Comparison of ENCODE assay signal across 9 cellular contexts in the genomic region with DNA sequence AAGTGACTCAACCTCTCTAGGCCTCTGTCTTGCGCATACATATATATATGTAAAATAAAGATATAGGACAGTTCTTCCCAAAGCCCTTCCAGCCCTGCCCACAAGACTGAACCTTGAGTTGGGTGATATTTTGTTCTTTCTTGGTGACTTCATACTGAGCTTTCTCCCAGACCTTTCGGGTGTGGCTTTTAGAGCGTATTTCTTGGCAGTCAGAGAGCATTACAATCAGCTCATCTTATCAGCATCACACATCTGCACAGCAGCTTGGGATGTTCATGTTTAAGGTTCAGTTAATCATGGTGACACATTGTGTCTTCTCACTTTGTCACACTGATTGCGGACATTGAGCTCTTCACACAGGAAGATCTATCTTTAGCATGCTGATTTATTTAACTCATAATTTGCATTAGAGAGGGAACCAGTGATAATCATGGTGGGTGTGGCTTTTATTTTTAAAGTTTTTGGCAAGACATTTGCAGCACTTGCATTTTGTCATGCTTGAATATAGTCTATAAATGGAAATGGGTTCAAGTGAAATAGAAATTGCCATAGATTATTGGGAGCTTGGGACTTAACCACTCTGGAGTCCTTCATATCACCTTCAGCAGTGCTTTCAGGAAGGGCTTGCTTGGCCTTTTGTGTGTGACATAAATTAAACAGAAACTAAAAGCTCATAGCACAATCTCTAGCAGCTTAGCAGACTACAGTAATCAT. TPM values are rescaled to one million over a fixed set of nuclear protein-coding genes. Genes with fewer than 3 reads are reported as not detected.
DNase-seq lines count a peak whose midpoint lies in the region; ATAC-seq and TF ChIP-seq lines count a peak whose summit lies in the region.
"Had no signal": no experiment of that assay in that cellular context is flagged by ENCODE, and none has a peak within 500 bp of the region (broad histone marks: within the 10 kb centered on the region; RNA-seq: fewer than 3 reads in every experiment).

No MANE protein-coding gene starts in this region.

- H3K4me1 ChIP-seq in BE2C: peaks cover 5% of the 10 kb centered on the region; the same call in 1 of the 2 replicates
- H3K4me1 ChIP-seq: SJSA1 had no signal

- in situ Hi-C loops in brain microvascular endothelial cell (cut with HindIII; ENCODE audit: low pct_ligation_motif_present, low sequenced_read_pairs): no loop called here

- DNase-seq in GM06990 (ENCODE audit: extremely low read depth, insufficient read length): peak; percentile 74
- DNase-seq in NB4 (ENCODE audit: low read depth): peak; percentile 42
- DNase-seq in brain microvascular endothelial cell: peak; percentile 24
- DNase-seq in occipital lobe (lab: John Stamatoyannopoulos, UW): peak; percentile 8
- DNase-seq in BE2C: no peak
- DNase-seq in HCEC 1CT: no peak
- no peak for DNase-seq in NCI-H1048 (lab: John Stamatoyannopoulos, UW)

- TF ChIP-seq CTCF in GM06990 (IDR thresholded peaks at IDR 0.05; ENCODE audit: insufficient read depth, low read length, poor library complexity, severe bottlenecking) (no peak), NB4 (IDR thresholded peaks at IDR 0.05; ENCODE audit: low read depth, low read length) (no peak), brain microvascular endothelial cell (IDR thresholded peaks at IDR 0.05; ENCODE audit: low read depth, low read length, missing control alignments) (no peak), BE2C (IDR thresholded peaks at IDR 0.05; ENCODE audit: low read depth, low read length) (no peak)

- peak; percentile 70 for ATAC-seq in GM21576 (IDR thresholded peaks at IDR 0.05; ENCODE audit: unreplicated experiment)

- no peak overlapping the region for H3K27ac ChIP-seq in brain microvascular endothelial cell
- H3K27ac ChIP-seq: SJSA1 had no signal

- TF ChIP-seq POLR2A in NB4 (IDR thresholded peaks at IDR 0.05; ENCODE audit: extremely low read depth, insufficient read length): no peak

- H3K4me3 ChIP-seq in GM06990 (replicated peaks; ENCODE audit: low read depth, low read length): peak overlapping the region; percentile 36
- H3K4me3 ChIP-seq in NB4 (ENCODE audit: low read depth, low read length): no peak overlapping the region
- no peak overlapping the region for H3K4me3 ChIP-seq in brain microvascular endothelial cell (ENCODE audit: low read depth, low read length)
- no peak overlapping the region for H3K4me3 ChIP-seq in BE2C (ENCODE audit: low read depth, low read length)
- H3K4me3 ChIP-seq: SJSA1 had no signal

- H3K36me3 ChIP-seq in GM06990 (ENCODE audit: control insufficient read depth, insufficient read depth, low read length): peaks cover 3% of the 10 kb centered on the region
- H3K36me3 ChIP-seq in brain microvascular endothelial cell (replicated peaks): no peaks in the 10 kb centered on the region
- H3K36me3 ChIP-seq in BE2C: peaks cover 6% of the 10 kb centered on the region

- no peaks in the 10 kb centered on the region for H3K9me3 ChIP-seq in BE2C
- H3K9me3 ChIP-seq: SJSA1 had no signal

- H3K27me3 ChIP-seq in GM06990 (replicated peaks; ENCODE audit: control insufficient read depth, insufficient read depth, low read length) (no peaks in the 10 kb centered on the region), brain microvascular endothelial cell (replicated peaks) (no peaks in the 10 kb centered on the region), BE2C (no peaks in the 10 kb centered on the region)
- H3K27me3 ChIP-seq: SJSA1 had no signal

RNA-seq across cellular contexts. Expression of a gene that starts 8.3 kb away (rescaled TPM):
- total RNA-seq in occipital lobe: 92.5 TPM
- polyA plus RNA-seq in BE2C (2012; ENCODE audit: insufficient read depth, insufficient read length, low read depth): 24.0 TPM

Comparison
In these comparisons a context has a peak if more than half of its experiments do, and no peak if none do; other contexts are left out.
1. DNase-seq: peak in GM06990 (single experiment), NB4 (single experiment), brain microvascular endothelial cell (single experiment) and occipital lobe (single experiment); none in BE2C (single experiment), HCEC 1CT (single experiment) and NCI-H1048 (single experiment).